Comparison of ENCODE assay signal across 27 cellular contexts in the genomic region with DNA sequence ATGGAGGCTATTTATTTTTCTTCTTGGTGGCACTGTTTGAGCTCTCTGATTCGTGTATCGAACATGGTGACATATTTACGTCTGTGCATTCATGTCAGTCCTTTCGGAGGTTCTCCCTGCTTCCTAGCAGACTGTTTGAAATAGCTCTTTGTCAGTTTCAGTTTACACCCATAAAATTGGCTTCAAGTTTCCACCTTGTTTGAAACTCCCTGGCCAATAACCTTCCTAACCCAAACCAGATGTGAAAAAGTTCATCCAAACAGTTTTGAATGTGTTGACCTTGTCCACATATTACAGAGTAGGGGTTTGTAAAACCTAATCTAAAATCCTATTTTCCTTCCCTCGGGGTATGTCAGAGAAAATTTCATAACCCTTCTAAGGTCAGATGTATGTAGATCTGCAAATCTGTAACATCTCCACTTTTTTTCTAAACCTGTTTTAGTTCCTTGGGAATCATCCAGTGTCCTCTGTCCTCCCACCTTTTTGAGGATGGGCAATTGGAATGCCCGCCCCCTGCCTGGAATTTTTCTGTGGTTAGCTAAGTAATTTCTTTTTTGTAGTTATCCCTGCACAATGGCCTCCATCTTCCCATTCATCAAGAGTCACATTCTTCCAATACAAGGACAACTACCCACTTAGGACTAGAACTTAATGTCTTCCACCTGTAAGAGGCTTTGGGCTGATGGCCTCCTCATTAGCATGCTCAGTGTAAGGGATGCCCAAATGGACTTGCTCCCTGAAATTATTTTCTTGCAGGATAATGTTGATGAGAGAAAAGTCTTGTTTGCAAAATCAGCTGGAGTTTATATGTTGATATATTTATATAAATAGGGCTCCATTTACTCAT.
DNase-seq lines count a peak whose midpoint lies in the region; ATAC-seq, FAIRE-seq and TF ChIP-seq lines count a peak whose summit lies in the region.
"Had no signal": no experiment of that assay in that cellular context is flagged by ENCODE, and none has a peak within 500 bp of the region (broad histone marks: within the 10 kb centered on the region; RNA-seq: fewer than 3 reads in every experiment).

No MANE protein-coding gene starts in this region.

- WGBS in small intestine, 3 donors = 77 to 83% (median 77%) methylated on average over 6 of the region's 6 CpGs

- H3K4me1 ChIP-seq in neural progenitor cell (peaks cover 9% of the 10 kb centered on the region), small intestine (ENCODE audit: control insufficient read depth in 2 of 2, insufficient read depth in 1 of 2, low read depth in 1 of 2, low read length in 1 of 2) (no peaks in the 10 kb centered on the region), gastrocnemius medialis (no peaks in the 10 kb centered on the region)

- H3K36me3 Mint-ChIP-seq in neural progenitor cell = no peaks in the 10 kb centered on the region
- H3K36me3 Mint-ChIP-seq: CD4-positive, CD25-positive, alpha-beta regulatory T cell had no signal

- no peak overlapping the region for H3K9ac ChIP-seq in neural progenitor cell
- H3K9ac ChIP-seq: GM23248 had no signal

- no peaks in the 10 kb centered on the region for H3K9me3 ChIP-seq in neural progenitor cell (ENCODE audit: low read depth)
- H3K9me3 ChIP-seq in small intestine (ENCODE audit: control insufficient read depth, low read depth) = no peaks in the 10 kb centered on the region
- H3K9me3 ChIP-seq in gastrocnemius medialis = no peaks in the 10 kb centered on the region
- H3K9me3 ChIP-seq: mucosa of descending colon, sigmoid colon, tibial artery had no signal

- intact Hi-C loops in gastrocnemius medialis (cut with DNase I; ENCODE audit: low total_unique reads) = no loop called here

- H3K27ac ChIP-seq in VCaP = peak overlapping the region; percentile 70
- H3K27ac ChIP-seq in neural progenitor cell = no peak overlapping the region
- H3K27ac ChIP-seq in small intestine (ENCODE audit: low read depth in 1 of 2, low read length in 1 of 2) = no peak overlapping the region
- H3K27ac ChIP-seq in gastrocnemius medialis = no peak overlapping the region
- H3K27ac ChIP-seq: GM23248, sigmoid colon, tibial artery had no signal

- H3K27me3 Mint-ChIP-seq in neural progenitor cell (ENCODE audit: insufficient read depth, low read depth) = no peaks in the 10 kb centered on the region
- H3K27me3 Mint-ChIP-seq: CD4-positive, CD25-positive, alpha-beta regulatory T cell; dendritic cell treated with granulocyte-macrophage colony-stimulating factor and Interleukin-4, amounts not matched to agents 40 ng/mL and 50 ng/mL, for 4 days had no signal

- no peak overlapping the region for H3K4me3 Mint-ChIP-seq in neural progenitor cell
- H3K4me3 Mint-ChIP-seq: activated naive CD4-positive, alpha-beta T cell treated with anti-CD3 and anti-CD28 coated beads for 36 hours; activated T-cell treated with anti-CD3 and anti-CD28 coated beads, Interleukin-2, amount 50 U/mL, for 72 hours; CD4-positive, CD25-positive, alpha-beta regulatory T cell; dendritic cell treated with granulocyte-macrophage colony-stimulating factor and Interleukin-4, amounts not matched to agents 40 ng/mL and 50 ng/mL, for 4 days; neural crest cell; stimulated activated naive CD8-positive, alpha-beta T cell treated with anti-CD3 and anti-CD28 coated beads, Interleukin-15, Interleukin-2, amounts not matched to agents 100 ng/mL and 50 ng/mL, for 24 hours had no signal

- no peaks in the 10 kb centered on the region for H4K20me1 ChIP-seq in neural progenitor cell (ENCODE audit: low read depth)

- H3K36me3 ChIP-seq in neural progenitor cell (no peaks in the 10 kb centered on the region), small intestine (ENCODE audit: control insufficient read depth in 2 of 2, insufficient read depth in 2 of 2, low read length in 2 of 2) (no peaks in the 10 kb centered on the region), gastrocnemius medialis (no peaks in the 10 kb centered on the region)
- H3K36me3 ChIP-seq: sigmoid colon, tibial artery had no signal

- no peak overlapping the region for H2AFZ ChIP-seq in neural progenitor cell (replicated peaks)
- H2AFZ ChIP-seq: GM23248 had no signal

- peaks cover 4% of the 10 kb centered on the region for H3K9me3 Mint-ChIP-seq in neural progenitor cell
- H3K9me3 Mint-ChIP-seq: activated naive CD4-positive, alpha-beta T cell treated with anti-CD3 and anti-CD28 coated beads for 36 hours; activated T-cell treated with anti-CD3 and anti-CD28 coated beads, Interleukin-2, amount 50 U/mL, for 72 hours; stimulated activated naive CD8-positive, alpha-beta T cell treated with anti-CD3 and anti-CD28 coated beads, Interleukin-15, Interleukin-2, amounts not matched to agents 100 ng/mL and 50 ng/mL, for 24 hours had no signal

- no peak for DNase-seq in H54 (ENCODE audit: insufficient read length, low spot score)
- peak; percentile 43 for DNase-seq in fibroblast of the conjunctiva (ENCODE audit: low read depth)
- peak; percentile 14 for DNase-seq in neural progenitor cell (ENCODE audit: low spot score)
- no peak for DNase-seq in NCI-H2029 treated with DMSO at 0.1 percent for 48 hours (lab: John Stamatoyannopoulos, UW)
- no peak for DNase-seq in small intestine
- DNase-seq in gastrocnemius medialis = no peak
- DNase-seq: activated CD4-positive, alpha-beta T cell treated with anti-CD3 and anti-CD28 coated beads for 48 hours; activated naive CD4-positive, alpha-beta T cell treated with anti-CD3 and anti-CD28 coated beads for 36 hours; activated T-cell treated with anti-CD3 and anti-CD28 coated beads, Interleukin-2, amount 50 U/mL, for 72 hours; caudate nucleus; CD4-positive, CD25-positive, alpha-beta regulatory T cell; EL; foreskin melanocyte; hypothalamus; mucosa of descending colon; posterior cingulate gyrus; RPMI8226; sigmoid colon; T-helper 2 cell; tibial artery had no signal

- peak; percentile 48 for FAIRE-seq in H54 (lab: Jason Lieb, UNC)
- FAIRE-seq in small intestine (lab: Jason Lieb, UNC) = no peak
- FAIRE-seq: GM19239 had no signal

- TF ChIP-seq POLR2A in H54 (IDR thresholded peaks at IDR 0.05; ENCODE audit: low read depth, low read length) (no peak), gastrocnemius medialis (IDR thresholded peaks at IDR 0.05) (no peak)

- H3F3A ChIP-seq in neural progenitor cell (ENCODE audit: low read depth) = no peaks in the 10 kb centered on the region

- in situ Hi-C loops in gastrocnemius medialis (cut with MboI; ENCODE audit: low sequenced_read_pairs in 4 of 4) = no loop called here

- H3K27me3 ChIP-seq in neural progenitor cell (no peaks in the 10 kb centered on the region), small intestine (ENCODE audit: control insufficient read depth in 2 of 2, insufficient read depth in 2 of 2, low read length in 2 of 2) (no peaks in the 10 kb centered on the region), gastrocnemius medialis (no peaks in the 10 kb centered on the region)
- H3K27me3 ChIP-seq: sigmoid colon, tibial artery had no signal

- ATAC-seq in GM21367 (IDR thresholded peaks at IDR 0.05; ENCODE audit: unreplicated experiment) (no peak), gastrocnemius medialis (no peak)
- ATAC-seq: activated T-cell treated with anti-CD3 and anti-CD28 coated beads, Interleukin-2, amount 50 U/mL, for 72 hours; mucosa of descending colon had no signal

- H3K27ac Mint-ChIP-seq in neural progenitor cell = no peak overlapping the region
- H3K27ac Mint-ChIP-seq: activated naive CD4-positive, alpha-beta T cell treated with anti-CD3 and anti-CD28 coated beads for 36 hours; activated T-cell treated with anti-CD3 and anti-CD28 coated beads, Interleukin-2, amount 50 U/mL, for 72 hours; CD4-positive, CD25-positive, alpha-beta regulatory T cell; dendritic cell treated with granulocyte-macrophage colony-stimulating factor and Interleukin-4, amounts not matched to agents 40 ng/mL and 50 ng/mL, for 4 days; stimulated activated naive CD8-positive, alpha-beta T cell treated with anti-CD3 and anti-CD28 coated beads, Interleukin-15, Interleukin-2, amounts not matched to agents 100 ng/mL and 50 ng/mL, for 24 hours had no signal

- TF ChIP-seq CTCF in VCaP (conservative IDR thresholded peaks at IDR 0.05) (no peak), neural progenitor cell (IDR thresholded peaks at IDR 0.05) (no peak), gastrocnemius medialis (IDR thresholded peaks at IDR 0.05 in 4 of 5, conservative IDR thresholded peaks at IDR 0.05 in 1 of 5) (no peak)

- peak overlapping the region; percentile 42 for H3K4me2 ChIP-seq in neural progenitor cell

- H3K79me2 ChIP-seq in neural progenitor cell (ENCODE audit: low read depth) = no peaks in the 10 kb centered on the region

- H3K4me3 ChIP-seq in neural progenitor cell = no peak overlapping the region
- H3K4me3 ChIP-seq in small intestine (ENCODE audit: low read depth in 1 of 2, low read length in 2 of 2) = no peak overlapping the region
- no peak overlapping the region for H3K4me3 ChIP-seq in gastrocnemius medialis
- H3K4me3 ChIP-seq: GM23248, mucosa of descending colon, sigmoid colon, tibial artery had no signal

- peaks cover 15% of the 10 kb centered on the region for H3K4me1 Mint-ChIP-seq in neural progenitor cell
- H3K4me1 Mint-ChIP-seq: CD4-positive, CD25-positive, alpha-beta regulatory T cell; neural crest cell had no signal

Comparison
In these comparisons a context has a peak if more than half of its experiments do, and no peak if none do; other contexts are left out.
1. DNase-seq: peak in fibroblast of the conjunctiva (single experiment) and neural progenitor cell (single experiment); none in H54 (single experiment), NCI-H2029 treated with DMSO at 0.1 percent for 48 hours (single experiment), small intestine (single experiment) and gastrocnemius medialis (0 of 2).